8 cellular contexts compared by ENCODE assay signal in genomic region chr14:31205681-31206535, GRCh38. TPM values are rescaled to one million over a fixed set of nuclear protein-coding genes. Genes with fewer than 3 reads are reported as not detected.
DNase-seq lines count a peak whose midpoint lies in the region; ATAC-seq, FAIRE-seq and TF ChIP-seq lines count a peak whose summit lies in the region.

No MANE protein-coding gene starts in this region.

- TF ChIP-seq RAD21 in A549 (conservative IDR thresholded peaks at IDR 0.05 in 1 of 2, IDR thresholded peaks at IDR 0.05 in 1 of 2), result no peak

- H3K27me3 ChIP-seq in GM06990 (replicated peaks; ENCODE audit: control insufficient read depth, insufficient read depth, low read length) (no peaks in the 10 kb centered on the region), PC-3 (ENCODE audit: low read length) (no peaks in the 10 kb centered on the region)

- H3K4me1 Mint-ChIP-seq in dendritic cell treated with granulocyte-macrophage colony-stimulating factor and Interleukin-4, amounts not matched to agents 40 ng/mL and 50 ng/mL, for 4 days (ENCODE audit: low read depth), result peaks cover 31% of the 10 kb centered on the region

- FAIRE-seq in A549 (lab: Jason Lieb, UNC), result no peak

- H3K4me1 ChIP-seq in A549 (peaks cover 21% of the 10 kb centered on the region), PC-3 (ENCODE audit: insufficient read depth, low read length) (peaks cover 22% of the 10 kb centered on the region), mucosa of descending colon (ENCODE audit: low read depth) (peaks cover 14% of the 10 kb centered on the region)

- no peak for TF ChIP-seq EP300 in A549 (IDR thresholded peaks at IDR 0.05)

- H3K4me2 ChIP-seq in A549, result peak overlapping the region; percentile 82
- H3K4me2 ChIP-seq in PC-3 (ENCODE audit: low read length), result peak overlapping the region; percentile 91

- peak overlapping the region; percentile 99 for H3K9ac ChIP-seq in PC-3 (ENCODE audit: low read length)

- ATAC-seq in A549 (no peak), PC-3 (no peak), mucosa of descending colon (no peak), HG03442 (IDR thresholded peaks at IDR 0.05; ENCODE audit: unreplicated experiment) (no peak), HG02610 (IDR thresholded peaks at IDR 0.05; ENCODE audit: unreplicated experiment) (no peak)

- no peaks in the 10 kb centered on the region for H3F3A ChIP-seq in PC-3 (ENCODE audit: low read length, unreplicated experiment)

- WGBS in A549 (ENCODE audit: missing lambda C conversion rate), result 4% methylated on average over 9 of the region's 9 CpGs

- DNase-seq in A549 (ENCODE audit: low read depth in 1 of 2, low spot score in 1 of 2), result peak in 1 of 2 experiments; percentile 40
- DNase-seq in GM06990 (ENCODE audit: extremely low read depth, insufficient read length), result no peak
- DNase-seq in PC-3, result peak; percentile 46
- peak in 1 of 3 donors; percentile 18 for DNase-seq in mucosa of descending colon
- no peak for DNase-seq in nucleus accumbens (lab: John Stamatoyannopoulos, UW)

- H2AFZ ChIP-seq in PC-3 (ENCODE audit: low read length), result no peak overlapping the region

- CTCF ChIA-PET in A549 (lab: Yijun Ruan, JAX) (interaction anchor here (0.8 to 3.1 kb wide), 7 partner anchors 11 to 244 kb away, joined by 3 to 30 read pairs (median 4); no protein-coding TSS in a partner anchor), PC-3 (lab: Charles Lee) (interaction anchor here (0.5 to 0.6 kb wide), 2 partner anchors 49 to 78 kb away, joined by 3 read pairs; no protein-coding TSS in a partner anchor)

- H3K9me3 Mint-ChIP-seq in dendritic cell treated with granulocyte-macrophage colony-stimulating factor and Interleukin-4, amounts not matched to agents 40 ng/mL and 50 ng/mL, for 4 days, result no peaks in the 10 kb centered on the region

- intact Hi-C loops in PC-3 (cut with micrococcal nuclease), result loop anchor here (5.0 to 10.0 kb wide), 3 partner anchors 91 to 249 kb away; partner anchors contain the start of gene DTD2
- intact Hi-C loops in dendritic cell treated with granulocyte-macrophage colony-stimulating factor and Interleukin-4, amounts not matched to agents 40 ng/mL and 50 ng/mL, for 4 days (cut with micrococcal nuclease), result loop anchor here (5.0 kb wide), 1 partner anchor 86 kb away; no protein-coding TSS in a partner anchor
- intact Hi-C loops in mucosa of descending colon (cut with DNase I, micrococcal nuclease), result no loop called here

- H3K9me3 ChIP-seq in A549, result no peaks in the 10 kb centered on the region
- no peaks in the 10 kb centered on the region for H3K9me3 ChIP-seq in PC-3 (ENCODE audit: low read length)
- H3K9me3 ChIP-seq in mucosa of descending colon, result no peaks in the 10 kb centered on the region

- H3K27ac ChIP-seq in A549 (peak overlapping the region; percentile 96 to 99), PC-3 (ENCODE audit: low read length) (no peak overlapping the region)

- H3K4me3 ChIP-seq in A549 (peak overlapping the region; percentile 92), GM06990 (replicated peaks; ENCODE audit: low read depth, low read length) (peak overlapping the region; percentile 88), PC-3 (ENCODE audit: low read length) (peak overlapping the region; percentile 75), mucosa of descending colon (peak overlapping the region; percentile 0)

- TSS peak; percentile 59 for BruUV-seq in PC-3 (replicated peaks; lab: Mats Ljungman, UMichigan)

- H3K36me3 ChIP-seq in GM06990 (ENCODE audit: control insufficient read depth, insufficient read depth, low read length) (peaks cover 2% of the 10 kb centered on the region), PC-3 (ENCODE audit: low read depth, low read length) (peaks cover 12% of the 10 kb centered on the region), mucosa of descending colon (ENCODE audit: low read depth) (peaks cover 3% of the 10 kb centered on the region)

- no peaks in the 10 kb centered on the region for H3K27me3 Mint-ChIP-seq in dendritic cell treated with granulocyte-macrophage colony-stimulating factor and Interleukin-4, amounts not matched to agents 40 ng/mL and 50 ng/mL, for 4 days

- POLR2A ChIA-PET in A549 (lab: Yijun Ruan, JAX), result interaction anchor here (0.6 to 4.1 kb wide), 4 partner anchors 10 to 188 kb away, joined by 3 to 51 read pairs (median 8); no protein-coding TSS in a partner anchor
- POLR2A ChIA-PET in PC-3 (lab: Charles Lee; ENCODE audit: unreplicated experiment), result interaction anchor here (0.6 to 1.2 kb wide), 3 partner anchors 34 to 99 kb away, joined by 3 to 11 read pairs (median 7); no protein-coding TSS in a partner anchor

- H4K20me1 ChIP-seq in PC-3 (ENCODE audit: low read length), result peaks cover 21% of the 10 kb centered on the region

- TF ChIP-seq POLR2A in A549 (IDR thresholded peaks at IDR 0.05; ENCODE audit: low read length), result no peak

- H3K27ac Mint-ChIP-seq in dendritic cell treated with granulocyte-macrophage colony-stimulating factor and Interleukin-4, amounts not matched to agents 40 ng/mL and 50 ng/mL, for 4 days, result peak overlapping the region; percentile 99

- H3K36me3 Mint-ChIP-seq in dendritic cell treated with granulocyte-macrophage colony-stimulating factor and Interleukin-4, amounts not matched to agents 40 ng/mL and 50 ng/mL, for 4 days (ENCODE audit: low read depth), result peaks cover 44% of the 10 kb centered on the region

- TF ChIP-seq CTCF in A549 (IDR thresholded peaks at IDR 0.05) (no peak), GM06990 (IDR thresholded peaks at IDR 0.05; ENCODE audit: insufficient read depth, low read length, poor library complexity, severe bottlenecking) (no peak), PC-3 (conservative IDR thresholded peaks at IDR 0.05; ENCODE audit: low read depth, low read length) (no peak), mucosa of descending colon (IDR thresholded peaks at IDR 0.05) (no peak)

- peak overlapping the region; percentile 91 for H3K4me3 Mint-ChIP-seq in dendritic cell treated with granulocyte-macrophage colony-stimulating factor and Interleukin-4, amounts not matched to agents 40 ng/mL and 50 ng/mL, for 4 days

- no peaks in the 10 kb centered on the region for H3K9me2 ChIP-seq in PC-3 (replicated peaks; ENCODE audit: low read length)

- peaks cover 66% of the 10 kb centered on the region for H3K79me2 ChIP-seq in PC-3 (ENCODE audit: low read length)

TF ChIP-seq in A549, 52 proteins besides CTCF, POLR2A, EP300 and RAD21:
- TF ChIP-seq MAFK (IDR thresholded peaks at IDR 0.05; ENCODE audit: partially characterized antibody), result peak; percentile 77
- TF ChIP-seq ELK1 (IDR thresholded peaks at IDR 0.05; ENCODE audit: low read depth, low read length), result no peak
- TF ChIP-seq RNF2 (IDR thresholded peaks at IDR 0.05; ENCODE audit: borderline replicate concordance, low read depth), result no peak
- TF ChIP-seq HOXA7 (CRISPR knock-in tag; IDR thresholded peaks at IDR 0.05), result no peak
TF ChIP-seq in A549: peak in this region for 1.

RNA-seq across cellular contexts. Expression of gene HECTD1, which starts 1.7 kb away (rescaled TPM):
- polyA plus RNA-seq in A549 (2011; rRNA removed) (149 and 154 TPM in 2 replicates), A549 (2017; fragmentation: RNase III; extraction: RNeasy Plus Mini Kit Qiagen cat#74134 plus additional on column Dnase treatment) (58.8 to 60.9 TPM (median 60.7 TPM) in 3 replicates)
- polyA plus RNA-seq in A549 (2012; cell fraction: cytosol; rRNA removed), result 29.0 and 29.7 TPM in 2 replicates
- 42.1 and 64.3 TPM in 2 replicates for polyA plus RNA-seq in A549 (2012; cell fraction: nucleus; rRNA removed)
- 319 and 375 TPM in 2 replicates for polyA minus RNA-seq in A549 (2011; rRNA and poly(A)+ RNA removed)
- total RNA-seq in PC-3 (2014; rRNA removed) (152 and 214 TPM in 2 replicates), mucosa of descending colon (100 to 1,000 TPM; 124 to 160 (median 140) TPM)

Comparison
In these comparisons a context has a peak if more than half of its experiments do, and no peak if none do; other contexts are left out.
1. H3K4me3 ChIP-seq: peak in every context shown above with its lines; median percentile 92 in A549; 88 in GM06990; 75 in PC-3; 0 in mucosa of descending colon.
2. intact Hi-C loops: an anchor here in PC-3 (5.0 to 10.0 kb wide) and dendritic cell treated with granulocyte-macrophage colony-stimulating factor and Interleukin-4, amounts not matched to agents 40 ng/mL and 50 ng/mL, for 4 days (5.0 kb wide); none called in mucosa of descending colon.